1 cellular context compared by ENCODE assay signal in genomic region chr11:113178671-113179070, GRCh38.
TF ChIP-seq lines count a peak whose summit lies in the region.

No MANE protein-coding gene starts in this region.

TF ChIP-seq in GM23338, 12 proteins besides CTCF, POLR2A, EP300 and RAD21 (continued from another document):
- TF ChIP-seq ETS1 (IDR thresholded peaks at IDR 0.05) (no peak), ZNF114 (CRISPR knock-in tag; IDR thresholded peaks at IDR 0.05) (no peak), EZH2phosphoT487 (IDR thresholded peaks at IDR 0.05; ENCODE audit: unreplicated experiment) (no peak), CREB1 (CRISPR knock-in tag; IDR thresholded peaks at IDR 0.05; ENCODE audit: low read depth) (no peak), EZH2 (IDR thresholded peaks at IDR 0.05; ENCODE audit: low read depth, unreplicated experiment) (no peak), POLR2AphosphoS5 (IDR thresholded peaks at IDR 0.05; ENCODE audit: low read depth) (no peak)
- TF ChIP-seq, protein P1, sequence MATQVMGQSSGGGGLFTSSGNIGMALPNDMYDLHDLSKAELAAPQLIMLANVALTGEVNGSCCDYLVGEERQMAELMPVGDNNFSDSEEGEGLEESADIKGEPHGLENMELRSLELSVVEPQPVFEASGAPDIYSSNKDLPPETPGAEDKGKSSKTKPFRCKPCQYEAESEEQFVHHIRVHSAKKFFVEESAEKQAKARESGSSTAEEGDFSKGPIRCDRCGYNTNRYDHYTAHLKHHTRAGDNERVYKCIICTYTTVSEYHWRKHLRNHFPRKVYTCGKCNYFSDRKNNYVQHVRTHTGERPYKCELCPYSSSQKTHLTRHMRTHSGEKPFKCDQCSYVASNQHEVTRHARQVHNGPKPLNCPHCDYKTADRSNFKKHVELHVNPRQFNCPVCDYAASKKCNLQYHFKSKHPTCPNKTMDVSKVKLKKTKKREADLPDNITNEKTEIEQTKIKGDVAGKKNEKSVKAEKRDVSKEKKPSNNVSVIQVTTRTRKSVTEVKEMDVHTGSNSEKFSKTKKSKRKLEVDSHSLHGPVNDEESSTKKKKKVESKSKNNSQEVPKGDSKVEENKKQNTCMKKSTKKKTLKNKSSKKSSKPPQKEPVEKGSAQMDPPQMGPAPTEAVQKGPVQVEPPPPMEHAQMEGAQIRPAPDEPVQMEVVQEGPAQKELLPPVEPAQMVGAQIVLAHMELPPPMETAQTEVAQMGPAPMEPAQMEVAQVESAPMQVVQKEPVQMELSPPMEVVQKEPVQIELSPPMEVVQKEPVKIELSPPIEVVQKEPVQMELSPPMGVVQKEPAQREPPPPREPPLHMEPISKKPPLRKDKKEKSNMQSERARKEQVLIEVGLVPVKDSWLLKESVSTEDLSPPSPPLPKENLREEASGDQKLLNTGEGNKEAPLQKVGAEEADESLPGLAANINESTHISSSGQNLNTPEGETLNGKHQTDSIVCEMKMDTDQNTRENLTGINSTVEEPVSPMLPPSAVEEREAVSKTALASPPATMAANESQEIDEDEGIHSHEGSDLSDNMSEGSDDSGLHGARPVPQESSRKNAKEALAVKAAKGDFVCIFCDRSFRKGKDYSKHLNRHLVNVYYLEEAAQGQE (IDR thresholded peaks at IDR 0.05; ENCODE audit: unreplicated experiment): no peak
